ENCODE assay signal across 23 cellular contexts in genomic region chr9:5820425-5820824, GRCh38.
"Had no signal": no experiment of that assay in that cellular context is flagged by ENCODE, and none has a peak within 500 bp of the region (broad histone marks: within the 10 kb centered on the region; RNA-seq: fewer than 3 reads in every experiment).

No MANE protein-coding gene starts in this region.

- DNase-seq: activated CD4-positive, alpha-beta T cell treated with anti-CD3 and anti-CD28 coated beads for 48 hours; activated CD8-positive, alpha-beta memory T cell treated with anti-CD3 and anti-CD28 coated beads, Interleukin-2, amount 10 ng/mL, durations not matched to agents 7 days and 5 days; activated CD8-positive, alpha-beta T cell treated with anti-CD3 and anti-CD28 coated beads for 36 hours; activated naive CD4-positive, alpha-beta T cell treated with Interleukin-2 at 50 U/mL for 16 hours; central memory CD4-positive, alpha-beta T cell; dermis blood vessel endothelial cell; effector memory CD4-positive, alpha-beta T cell; foreskin keratinocyte; immature natural killer cell; kidney glomerular epithelial cell; left lung; naive B cell; small intestine; stimulated activated CD4-positive, alpha-beta T cell treated with anti-CD3 and anti-CD28 coated beads, Interleukin-2, amount 100 ng/mL, for 24 hours; testis had no signal

- H3K4me3 Mint-ChIP-seq: activated CD8-positive, alpha-beta memory T cell treated with anti-CD3 and anti-CD28 coated beads, Interleukin-2, amount 10 ng/mL, durations not matched to agents 7 days and 5 days; activated CD8-positive, alpha-beta T cell treated with anti-CD3 and anti-CD28 coated beads for 36 hours; activated T-helper 17 cell treated with anti-CD3 and anti-CD28 coated beads, Interleukin-2, amount 50 U/mL, for 72 hours; immature natural killer cell; naive B cell; neural progenitor cell; stimulated activated memory B cell treated with anti-CD40 and anti-IgM and Interleukin-4, amounts not matched to agents 10 μg/mL and 1 μg/mL and 100 μg/mL, for 72 hours; type B pancreatic cell had no signal

- H3K4me2 ChIP-seq: hepatocyte, neural progenitor cell had no signal

- H3K4me3 ChIP-seq: ascending aorta, hepatocyte, left lung, lung, neural progenitor cell, testis, vagina had no signal

- H3K27ac ChIP-seq: ascending aorta, foreskin keratinocyte, hepatocyte, left lung, neural progenitor cell, testis, vagina had no signal

- H3K79me2 ChIP-seq: hepatocyte had no signal

- H3K4me1 Mint-ChIP-seq: neural progenitor cell; stimulated activated memory B cell treated with anti-CD40 and anti-IgM and Interleukin-4, amounts not matched to agents 10 μg/mL and 1 μg/mL and 100 μg/mL, for 72 hours had no signal

- H3K36me3 ChIP-seq: neural progenitor cell had no signal

- H3K9me3 Mint-ChIP-seq: activated CD8-positive, alpha-beta T cell treated with anti-CD3 and anti-CD28 coated beads for 36 hours; activated T-helper 17 cell treated with anti-CD3 and anti-CD28 coated beads, Interleukin-2, amount 50 U/mL, for 72 hours; immature natural killer cell; naive B cell; neural progenitor cell had no signal

- H3K27ac Mint-ChIP-seq: activated CD8-positive, alpha-beta memory T cell treated with anti-CD3 and anti-CD28 coated beads, Interleukin-2, amount 10 ng/mL, durations not matched to agents 7 days and 5 days; activated CD8-positive, alpha-beta T cell treated with anti-CD3 and anti-CD28 coated beads for 36 hours; activated T-helper 17 cell treated with anti-CD3 and anti-CD28 coated beads, Interleukin-2, amount 50 U/mL, for 72 hours; naive B cell; neural progenitor cell; stimulated activated memory B cell treated with anti-CD40 and anti-IgM and Interleukin-4, amounts not matched to agents 10 μg/mL and 1 μg/mL and 100 μg/mL, for 72 hours; type B pancreatic cell had no signal

- H2AFZ ChIP-seq: hepatocyte, neural progenitor cell had no signal

- H3K27me3 Mint-ChIP-seq: activated CD8-positive, alpha-beta memory T cell treated with anti-CD3 and anti-CD28 coated beads, Interleukin-2, amount 10 ng/mL, durations not matched to agents 7 days and 5 days; activated CD8-positive, alpha-beta T cell treated with anti-CD3 and anti-CD28 coated beads for 36 hours; activated T-helper 17 cell treated with anti-CD3 and anti-CD28 coated beads, Interleukin-2, amount 50 U/mL, for 72 hours; naive B cell; stimulated activated memory B cell treated with anti-CD40 and anti-IgM and Interleukin-4, amounts not matched to agents 10 μg/mL and 1 μg/mL and 100 μg/mL, for 72 hours; type B pancreatic cell had no signal

- H3K9me3 ChIP-seq: ascending aorta, left lung, testis, vagina had no signal

- H3K9ac ChIP-seq: neural progenitor cell had no signal

- H3K27me3 ChIP-seq: ascending aorta, foreskin keratinocyte, hepatocyte, left lung, neural progenitor cell, testis, vagina had no signal

- H3K4me1 ChIP-seq: ascending aorta, left lung, neural progenitor cell, testis, vagina had no signal
